Comparison of ENCODE assay signal across 16 cellular contexts in the genomic region with DNA sequence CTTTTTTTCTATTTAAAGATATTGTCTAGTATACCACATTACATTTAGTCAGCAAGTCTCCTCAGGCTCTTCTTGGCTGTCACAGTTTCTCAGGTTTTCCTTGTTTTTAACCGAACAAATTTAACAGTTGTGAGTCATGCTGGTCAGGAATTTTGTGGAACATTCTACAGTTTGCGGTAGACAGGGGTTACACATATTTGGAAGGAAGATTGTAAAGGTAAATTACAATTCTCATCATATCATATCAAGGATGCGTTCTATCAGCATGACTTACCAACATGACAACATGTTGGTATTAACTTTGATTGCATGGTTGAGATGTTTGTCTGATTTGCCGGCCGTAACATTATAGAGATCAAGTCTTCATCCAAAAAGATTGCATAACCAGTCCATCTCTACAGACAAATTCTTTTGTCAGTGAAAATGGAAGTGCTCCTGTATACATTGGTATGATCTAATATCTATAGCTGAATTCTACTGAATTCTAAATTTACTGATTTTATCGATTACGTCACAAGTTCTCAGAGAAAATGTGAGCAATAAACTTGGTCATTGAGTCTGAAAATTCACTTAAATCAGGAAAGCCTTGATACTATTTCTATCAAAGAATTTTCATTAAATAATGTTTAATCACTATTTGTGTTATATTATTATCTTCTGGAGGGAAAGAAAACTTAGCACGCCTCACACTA.
"Had no signal": no experiment of that assay in that cellular context is flagged by ENCODE, and none has a peak within 500 bp of the region (broad histone marks: within the 10 kb centered on the region; RNA-seq: fewer than 3 reads in every experiment).

No MANE protein-coding gene starts in this region.

- ATAC-seq: activated CD4-positive, alpha-beta T cell treated with anti-CD3 and anti-CD28 coated beads for 36 hours; activated naive CD4-positive, alpha-beta T cell treated with anti-CD3 and anti-CD28 coated beads, Interleukin-2, amount 50 U/mL, for 72 hours; heart right ventricle; mucosa of descending colon; sciatic nerve; stimulated activated effector memory CD8-positive, alpha-beta T cell treated with anti-CD3 and anti-CD28 coated beads, Interleukin-12 subunit alpha, Interleukin-12 subunit beta, amount 100 ng/mL, for 72 hours; WTC11 had no signal

- H3K4me1 ChIP-seq: adrenal gland, stomach had no signal

- H3K9me3 ChIP-seq: adrenal gland, heart right ventricle, stomach, thoracic aorta had no signal

- H3K27ac ChIP-seq: adrenal gland, heart right ventricle, stomach, thoracic aorta had no signal

- H3K27me3 ChIP-seq: adrenal gland, heart right ventricle, stomach had no signal

- DNase-seq: activated CD4-positive, alpha-beta T cell treated with anti-CD3 and anti-CD28 coated beads for 36 hours; activated CD4-positive, alpha-beta T cell treated with anti-CD3 and anti-CD28 coated beads, Interleukin-2, amount 50 U/mL, for 48 hours; activated gamma-delta T cell treated with Interleukin-2 at 50 U/mL for 16 hours; adrenal gland; cortex of kidney; erythroblast; heart right ventricle; mucosa of descending colon; naive B cell; stimulated activated CD4-positive, alpha-beta T cell treated with anti-CD3 and anti-CD28 coated beads, Interleukin-4, amount 100 ng/mL, for 24 hours; stomach had no signal

- H3K4me3 ChIP-seq: adrenal gland, heart right ventricle, mucosa of descending colon, stomach, thoracic aorta had no signal

- H3K36me3 ChIP-seq: adrenal gland, heart right ventricle, stomach, thoracic aorta had no signal
